In the genomic region with DNA sequence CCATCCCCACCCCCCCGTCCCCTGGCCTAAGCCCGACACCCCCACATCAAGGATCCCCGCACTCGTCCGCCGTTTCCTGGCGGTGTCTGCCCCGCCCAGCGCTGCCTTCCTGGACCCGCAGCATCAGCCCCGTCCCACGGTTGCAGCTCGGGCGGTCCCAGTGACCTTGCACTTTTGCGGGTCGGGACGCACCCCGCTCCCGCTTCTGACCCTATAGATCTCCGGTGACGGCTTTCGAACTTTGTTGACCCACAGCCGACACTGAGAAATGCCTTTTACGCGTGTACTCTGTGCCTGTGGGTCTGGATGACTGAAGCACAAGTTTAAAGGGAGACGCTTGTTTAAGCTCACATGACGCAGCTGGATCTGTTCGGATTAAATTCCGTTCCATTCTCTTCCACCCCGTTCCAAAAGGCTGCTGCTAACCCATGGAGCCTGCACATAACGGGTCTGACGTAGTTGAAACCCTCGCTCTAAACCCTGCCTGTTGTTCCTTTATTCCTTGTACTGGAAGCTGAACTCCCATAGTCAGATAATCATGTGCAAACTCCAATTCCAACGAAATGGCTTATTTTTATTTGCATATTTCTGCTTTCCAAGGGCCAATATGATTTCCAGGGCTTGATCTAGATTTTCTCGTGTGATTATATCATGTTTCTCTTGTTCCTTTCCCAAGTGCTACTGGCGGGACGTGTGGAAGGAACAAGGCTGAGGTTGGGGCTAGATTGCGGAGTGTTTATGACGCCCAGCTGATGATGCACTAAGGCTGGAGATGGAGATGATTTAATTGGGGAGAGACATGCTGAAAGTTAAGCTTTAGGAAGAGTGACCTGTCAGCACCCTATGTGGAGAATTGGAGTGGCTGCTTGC, we compare ENCODE assay signal across 8 cellular contexts.
DNase-seq lines count a peak whose midpoint lies in the region; ATAC-seq lines count a peak whose summit lies in the region.

No MANE protein-coding gene starts in this region.

- peak; percentile 41 for DNase-seq in AG08396 (ENCODE audit: low spot score)
- peak; percentile 32 for DNase-seq in HuH-7.5 (ENCODE audit: low spot score)
- peak; percentile 40 for DNase-seq in activated CD4-positive, alpha-beta T cell treated with anti-CD3 and anti-CD28 coated beads for 48 hours
- DNase-seq in effector CD4-positive, alpha-beta T cell, result peak; percentile 21
- no peak for DNase-seq in memory B cell (ENCODE audit: low spot score in 2 of 2)

- H3K4me1 Mint-ChIP-seq in memory B cell, result peaks cover 9% of the 10 kb centered on the region
- peaks cover 30% of the 10 kb centered on the region for H3K4me1 Mint-ChIP-seq in stimulated activated naive CD8-positive, alpha-beta T cell treated with anti-CD3 and anti-CD28 coated beads, Interleukin-15, Interleukin-2, amounts not matched to agents 100 ng/mL and 50 ng/mL, for 24 hours (ENCODE audit: low read depth)

- peak overlapping the region; percentile 75 for H3K27ac Mint-ChIP-seq in memory B cell
- peak overlapping the region; percentile 95 for H3K27ac Mint-ChIP-seq in stimulated activated naive CD8-positive, alpha-beta T cell treated with anti-CD3 and anti-CD28 coated beads, Interleukin-15, Interleukin-2, amounts not matched to agents 100 ng/mL and 50 ng/mL, for 24 hours

- H3K27me3 Mint-ChIP-seq in memory B cell, result no peaks in the 10 kb centered on the region
- H3K27me3 Mint-ChIP-seq in stimulated activated naive CD8-positive, alpha-beta T cell treated with anti-CD3 and anti-CD28 coated beads, Interleukin-15, Interleukin-2, amounts not matched to agents 100 ng/mL and 50 ng/mL, for 24 hours, result no peaks in the 10 kb centered on the region

- no peaks in the 10 kb centered on the region for H3K9me3 Mint-ChIP-seq in memory B cell
- no peaks in the 10 kb centered on the region for H3K9me3 Mint-ChIP-seq in stimulated activated naive CD8-positive, alpha-beta T cell treated with anti-CD3 and anti-CD28 coated beads, Interleukin-15, Interleukin-2, amounts not matched to agents 100 ng/mL and 50 ng/mL, for 24 hours

- peak; percentile 37 for ATAC-seq in GM19351 (IDR thresholded peaks at IDR 0.05; ENCODE audit: unreplicated experiment)
- peak; percentile 11 for ATAC-seq in memory B cell (ENCODE audit: low read depth)
- ATAC-seq in GM18520 (IDR thresholded peaks at IDR 0.05; ENCODE audit: unreplicated experiment), result no peak

- peak overlapping the region; percentile 86 for H3K4me3 Mint-ChIP-seq in memory B cell
- peak overlapping the region; percentile 95 for H3K4me3 Mint-ChIP-seq in stimulated activated naive CD8-positive, alpha-beta T cell treated with anti-CD3 and anti-CD28 coated beads, Interleukin-15, Interleukin-2, amounts not matched to agents 100 ng/mL and 50 ng/mL, for 24 hours

- H3K36me3 Mint-ChIP-seq in memory B cell, result peaks cover 5% of the 10 kb centered on the region
- peaks cover 4% of the 10 kb centered on the region for H3K36me3 Mint-ChIP-seq in stimulated activated naive CD8-positive, alpha-beta T cell treated with anti-CD3 and anti-CD28 coated beads, Interleukin-15, Interleukin-2, amounts not matched to agents 100 ng/mL and 50 ng/mL, for 24 hours (ENCODE audit: low read depth)

Comparison
In these comparisons a context has a peak if more than half of its experiments do, and no peak if none do; other contexts are left out.
1. DNase-seq: peak in AG08396 (single experiment), HuH-7.5 (single experiment), activated CD4-positive, alpha-beta T cell treated with anti-CD3 and anti-CD28 coated beads for 48 hours (single experiment) and effector CD4-positive, alpha-beta T cell (single experiment); none in memory B cell (0 of 2).